Comparison of ENCODE assay signal across 8 cellular contexts in genomic region chrX:70455366-70456202, GRCh38. TPM values are rescaled to one million over a fixed set of nuclear protein-coding genes. Genes with fewer than 3 reads are reported as not detected.
DNase-seq lines count a peak whose midpoint lies in the region; ATAC-seq and TF ChIP-seq lines count a peak whose summit lies in the region.

No MANE protein-coding gene starts in this region.

- peak overlapping the region; percentile 99 for H3K4me3 Mint-ChIP-seq in Calu3 (ENCODE audit: low read depth, unreplicated experiment)
- peak overlapping the region; percentile 89 for H3K4me3 Mint-ChIP-seq in activated T-helper 2 cell treated with anti-CD3 and anti-CD28 coated beads, Interferon-gamma antibody, Interleukin-2, Interleukin-4, amounts not matched to agents 10 μg/mL and 5 μg/mL and 100 μg/mL, durations not matched to agents 14 hours and 24 hours and 36 hours (ENCODE audit: low read depth)

- CTCF ChIA-PET in Calu3 (lab: Charles Lee) = interaction anchor here (1.0 to 1.5 kb wide), 2 partner anchors 24 to 209 kb away, joined by 3 to 4 read pairs; no protein-coding TSS in a partner anchor

- DNase-seq in Calu3 (peak; percentile 31), stomach (no peak), DMS153 (lab: John Stamatoyannopoulos, UW) (no peak), germinal center (ENCODE audit: low spot score) (no peak), NCI-H446 treated with DMSO at 0.1 percent for 48 hours (lab: John Stamatoyannopoulos, UW) (no peak)
- DNase-seq in activated T-helper 2 cell treated with anti-CD3 and anti-CD28 coated beads, Interferon-gamma antibody, Interleukin-2, Interleukin-4, amounts not matched to agents 10 μg/mL and 5 μg/mL and 100 μg/mL, durations not matched to agents 14 hours and 24 hours and 36 hours (ENCODE audit: low spot score) = no peak

- H3K27me3 Mint-ChIP-seq in Calu3 (ENCODE audit: unreplicated experiment) = no peaks in the 10 kb centered on the region
- no peaks in the 10 kb centered on the region for H3K27me3 Mint-ChIP-seq in activated T-helper 2 cell treated with anti-CD3 and anti-CD28 coated beads, Interferon-gamma antibody, Interleukin-2, Interleukin-4, amounts not matched to agents 10 μg/mL and 5 μg/mL and 100 μg/mL, durations not matched to agents 14 hours and 24 hours and 36 hours (ENCODE audit: low read depth)

- intact Hi-C loops in Calu3 (cut with micrococcal nuclease; ENCODE audit: unreplicated experiment) = no loop called here
- intact Hi-C loops in activated T-helper 2 cell treated with anti-CD3 and anti-CD28 coated beads, Interferon-gamma antibody, Interleukin-2, Interleukin-4, amounts not matched to agents 10 μg/mL and 5 μg/mL and 100 μg/mL, durations not matched to agents 14 hours and 24 hours and 36 hours (cut with micrococcal nuclease) = loop anchor here (1.0 to 10.0 kb wide), 4 partner anchors 53 to 299 kb away; no protein-coding TSS in a partner anchor
- intact Hi-C loops in stomach (cut with DNase I; ENCODE audit: low total_unique reads) = no loop called here

- H3K36me3 ChIP-seq in stomach = no peaks in the 10 kb centered on the region

- no peak for TF ChIP-seq POLR2A in stomach (IDR thresholded peaks at IDR 0.05)

- H3K4me3 ChIP-seq in iPS-18c (ENCODE audit: insufficient read depth, low read depth, low read length) = peak overlapping the region; percentile 87
- H3K4me3 ChIP-seq in stomach = peak overlapping the region; percentile 52 to 64 (median 55)

- BruUV-seq in Calu3 (replicated peaks; lab: Mats Ljungman, UMichigan) = no TSS peak

- H3K36me3 Mint-ChIP-seq in Calu3 (ENCODE audit: insufficient read depth, unreplicated experiment) = peaks cover 52% of the 10 kb centered on the region
- peaks cover 18% of the 10 kb centered on the region for H3K36me3 Mint-ChIP-seq in activated T-helper 2 cell treated with anti-CD3 and anti-CD28 coated beads, Interferon-gamma antibody, Interleukin-2, Interleukin-4, amounts not matched to agents 10 μg/mL and 5 μg/mL and 100 μg/mL, durations not matched to agents 14 hours and 24 hours and 36 hours (ENCODE audit: low read depth)

- no peak for TF ChIP-seq CTCF in Calu3 (IDR thresholded peaks at IDR 0.05; ENCODE audit: unreplicated experiment)
- no peak for TF ChIP-seq CTCF in stomach (IDR thresholded peaks at IDR 0.05)

- H3K27me3 ChIP-seq in stomach = peaks cover 0 to 19% (median 12%) of the 10 kb centered on the region in 3 donors

- H3K27ac Mint-ChIP-seq in Calu3 (ENCODE audit: unreplicated experiment) = peak overlapping the region; percentile 97
- peak overlapping the region; percentile 93 for H3K27ac Mint-ChIP-seq in activated T-helper 2 cell treated with anti-CD3 and anti-CD28 coated beads, Interferon-gamma antibody, Interleukin-2, Interleukin-4, amounts not matched to agents 10 μg/mL and 5 μg/mL and 100 μg/mL, durations not matched to agents 14 hours and 24 hours and 36 hours

- peak overlapping the region; percentile 88 to 93 (median 91) for H3K27ac ChIP-seq in stomach

- WGBS in stomach, 5 donors = 5 to 47% (median 9%) methylated on average over 26 to 32 of the region's 32 CpGs

- ATAC-seq in HG03039 (IDR thresholded peaks at IDR 0.05; ENCODE audit: unreplicated experiment) = peak; percentile 43

- peaks cover 27% of the 10 kb centered on the region for H3K4me1 Mint-ChIP-seq in Calu3 (ENCODE audit: low read depth, unreplicated experiment)
- peaks cover 29% of the 10 kb centered on the region for H3K4me1 Mint-ChIP-seq in activated T-helper 2 cell treated with anti-CD3 and anti-CD28 coated beads, Interferon-gamma antibody, Interleukin-2, Interleukin-4, amounts not matched to agents 10 μg/mL and 5 μg/mL and 100 μg/mL, durations not matched to agents 14 hours and 24 hours and 36 hours (ENCODE audit: low read depth)

- peaks cover 14% of the 10 kb centered on the region for H3K9me3 ChIP-seq in iPS-18c (ENCODE audit: control insufficient read depth, insufficient read depth, low read length)
- no peaks in the 10 kb centered on the region for H3K9me3 ChIP-seq in stomach

- peaks cover 2% of the 10 kb centered on the region for H3K9me3 Mint-ChIP-seq in Calu3 (ENCODE audit: low read depth, unreplicated experiment)
- no peaks in the 10 kb centered on the region for H3K9me3 Mint-ChIP-seq in activated T-helper 2 cell treated with anti-CD3 and anti-CD28 coated beads, Interferon-gamma antibody, Interleukin-2, Interleukin-4, amounts not matched to agents 10 μg/mL and 5 μg/mL and 100 μg/mL, durations not matched to agents 14 hours and 24 hours and 36 hours

- TF ChIP-seq EP300 in stomach (IDR thresholded peaks at IDR 0.05) = no peak

- H3K4me1 ChIP-seq in stomach = peaks cover 0 to 39% (median 13%) of the 10 kb centered on the region in 4 donors

RNA-seq across cellular contexts. Expression of gene DLG3, which starts 10.9 kb away (rescaled TPM):
- total RNA-seq in Calu3 (2022) (55.8 and 62.5 TPM in 2 replicates), stomach (10 to 100 TPM; 11.7 to 44.8 (median 24.3) TPM)
- total RNA-seq in activated T-helper 2 cell treated with anti-CD3 and anti-CD28 coated beads, Interferon-gamma antibody, Interleukin-2, Interleukin-4, amounts not matched to agents 10 μg/mL and 5 μg/mL and 100 μg/mL, durations not matched to agents 14 hours and 24 hours and 36 hours = 40.7 and 40.9 TPM in 2 replicates
- polyA plus RNA-seq in stomach = 10 to 100 TPM; 15.9 to 25.1 (median 17.7) TPM

RNA-seq across cellular contexts. Expression of gene GDPD2, which starts 32.5 kb away (rescaled TPM):
- total RNA-seq in Calu3 (2022) (not detected in 2 replicates), stomach (10 to 100 TPM in 1 of 5 donors, 1 to 10 TPM in 1, not detected in 3; 1.3 to 18.2 TPM)
- 0.21 and 0.28 TPM in 2 replicates for total RNA-seq in activated T-helper 2 cell treated with anti-CD3 and anti-CD28 coated beads, Interferon-gamma antibody, Interleukin-2, Interleukin-4, amounts not matched to agents 10 μg/mL and 5 μg/mL and 100 μg/mL, durations not matched to agents 14 hours and 24 hours and 36 hours
- under 1 TPM in 1 of 3 donors, not detected in 2; 0.18 TPM for polyA plus RNA-seq in stomach
